Comparison of ENCODE assay signal across 32 cellular contexts in the genomic region with DNA sequence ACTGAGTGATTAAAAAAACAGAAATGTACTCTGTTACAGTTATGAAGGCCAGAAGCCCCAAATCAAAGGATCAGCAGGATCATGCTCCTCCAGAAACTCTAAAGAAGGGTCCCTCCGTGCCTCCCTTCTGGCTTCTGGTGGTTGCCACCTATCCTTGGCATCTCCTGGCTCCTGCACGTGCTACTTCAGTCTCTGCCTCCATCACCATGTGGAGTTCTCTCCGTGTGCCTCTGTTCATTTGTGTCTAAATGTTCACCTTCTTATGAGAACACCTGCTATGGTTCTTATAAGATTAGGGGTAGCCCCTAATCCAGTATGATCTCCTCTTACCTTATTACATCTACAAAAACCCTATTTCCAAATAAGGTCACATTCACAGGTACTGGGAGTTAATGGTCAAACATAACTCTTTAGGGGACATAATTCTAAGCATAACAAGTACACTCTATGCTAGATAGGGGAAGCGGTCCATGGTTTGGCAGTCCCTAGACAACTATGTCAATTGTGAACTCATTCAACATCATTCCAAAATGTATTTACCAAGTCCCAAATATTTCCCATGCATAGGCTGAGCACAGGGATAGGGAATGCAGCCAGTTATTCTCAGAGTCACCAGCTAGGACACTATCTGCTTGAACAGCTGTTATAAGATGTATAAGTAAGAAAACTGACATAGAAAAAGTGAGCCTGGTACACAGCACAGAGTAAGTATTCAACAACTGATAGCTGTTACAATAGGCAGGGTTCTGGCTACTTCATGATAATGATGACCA.
DNase-seq lines count a peak whose midpoint lies in the region; ATAC-seq and TF ChIP-seq lines count a peak whose summit lies in the region.
"Had no signal": no experiment of that assay in that cellular context is flagged by ENCODE, and none has a peak within 500 bp of the region (broad histone marks: within the 10 kb centered on the region; RNA-seq: fewer than 3 reads in every experiment).

No MANE protein-coding gene starts in this region.

- no peak for TF ChIP-seq CTCF in AG04450 (IDR thresholded peaks at IDR 0.05; ENCODE audit: low read depth, low read length)
- no peak for TF ChIP-seq CTCF in brain microvascular endothelial cell (IDR thresholded peaks at IDR 0.05; ENCODE audit: low read depth, low read length, missing control alignments)
- no peak for TF ChIP-seq CTCF in osteocyte (IDR thresholded peaks at IDR 0.05)
- no peak for TF ChIP-seq CTCF in natural killer cell (IDR thresholded peaks at IDR 0.05)
- TF ChIP-seq CTCF in BE2C (IDR thresholded peaks at IDR 0.05; ENCODE audit: low read depth, low read length), result no peak

- H3K27me3 ChIP-seq in AG04450 (ENCODE audit: control insufficient read depth, insufficient read depth, low read length) (no peaks in the 10 kb centered on the region), brain microvascular endothelial cell (replicated peaks) (no peaks in the 10 kb centered on the region), BE2C (no peaks in the 10 kb centered on the region)
- H3K27me3 ChIP-seq: BLaER1, cardiac muscle cell, neutrophil, upper lobe of right lung had no signal

- peak overlapping the region; percentile 99 for H3K27ac Mint-ChIP-seq in osteocyte (ENCODE audit: unreplicated experiment)
- H3K27ac Mint-ChIP-seq in natural killer cell, result no peak overlapping the region
- H3K27ac Mint-ChIP-seq: activated naive CD8-positive, alpha-beta T cell treated with anti-CD3 and anti-CD28 coated beads, Interleukin-2, amount 10 ng/mL, durations not matched to agents 7 days and 5 days; mesothelial cell of epicardium; stimulated activated naive B cell treated with anti-CD40 and anti-IgM and Interleukin-4, amounts not matched to agents 10 μg/mL and 1 μg/mL and 100 μg/mL, for 72 hours; T-helper 1 cell treated with Interleukin-12 subunit alpha and Interleukin-12 subunit beta and Interleukin-4 antibody, amounts not matched to agents 30 μg/mL and 1 μg/mL, for 36 hours had no signal

- CTCF ChIA-PET in AG04450 (lab: Charles Lee), result interaction anchor here (0.6 to 0.9 kb wide), 2 partner anchors 19 to 44 kb away, joined by 3 read pairs; no protein-coding TSS in a partner anchor

- H3K4me1 ChIP-seq in BE2C, result no peaks in the 10 kb centered on the region
- H3K4me1 ChIP-seq: BLaER1, upper lobe of right lung had no signal

- H3K4me3 ChIP-seq in AG04450 (ENCODE audit: low read depth, low read length) (no peak overlapping the region), brain microvascular endothelial cell (ENCODE audit: low read depth, low read length) (no peak overlapping the region), BE2C (ENCODE audit: low read depth, low read length) (no peak overlapping the region)
- H3K4me3 ChIP-seq: BLaER1, cardiac muscle cell, coronary artery, PC-9, SK-N-MC, upper lobe of right lung had no signal

- H3K27ac ChIP-seq in AG04450 (ENCODE audit: low read depth, low read length) (peak overlapping the region; percentile 96), brain microvascular endothelial cell (peak overlapping the region; percentile 98)
- H3K27ac ChIP-seq: BLaER1, cardiac muscle cell, coronary artery, neutrophil, SK-N-MC, upper lobe of right lung had no signal

- in situ Hi-C loops in brain microvascular endothelial cell (cut with HindIII; ENCODE audit: low pct_ligation_motif_present, low sequenced_read_pairs), result no loop called here

- H3K27me3 Mint-ChIP-seq in osteocyte (ENCODE audit: unreplicated experiment) (no peaks in the 10 kb centered on the region), natural killer cell (ENCODE audit: low read depth in 2 of 2) (no peaks in the 10 kb centered on the region)
- H3K27me3 Mint-ChIP-seq: activated naive CD8-positive, alpha-beta T cell treated with anti-CD3 and anti-CD28 coated beads, Interleukin-2, amount 10 ng/mL, durations not matched to agents 7 days and 5 days had no signal

- POLR2A ChIA-PET in AG04450 (lab: Yijun Ruan, JAX), result no interaction called here

- intact Hi-C loops in natural killer cell (cut with micrococcal nuclease), result no loop called here

- peak; percentile 5 for ATAC-seq in HG02759 (IDR thresholded peaks at IDR 0.05; ENCODE audit: unreplicated experiment)
- no peak for ATAC-seq in natural killer cell
- ATAC-seq: activated CD4-positive, CD25-positive, alpha-beta regulatory T cell treated with anti-CD3 and anti-CD28 coated beads, Interleukin-2, amount 50 U/mL, for 24 hours; upper lobe of right lung had no signal

- H3K36me3 Mint-ChIP-seq in osteocyte (ENCODE audit: unreplicated experiment), result no peaks in the 10 kb centered on the region
- H3K36me3 Mint-ChIP-seq in natural killer cell, result no peaks in the 10 kb centered on the region
- H3K36me3 Mint-ChIP-seq: activated naive CD8-positive, alpha-beta T cell treated with anti-CD3 and anti-CD28 coated beads, Interleukin-2, amount 10 ng/mL, durations not matched to agents 7 days and 5 days; mesothelial cell of epicardium; stimulated activated naive B cell treated with anti-CD40 and anti-IgM and Interleukin-4, amounts not matched to agents 10 μg/mL and 1 μg/mL and 100 μg/mL, for 72 hours had no signal

- H3K4me1 Mint-ChIP-seq in osteocyte (ENCODE audit: unreplicated experiment) (peaks cover 66% of the 10 kb centered on the region), natural killer cell (no peaks in the 10 kb centered on the region)
- H3K4me1 Mint-ChIP-seq: activated naive CD8-positive, alpha-beta T cell treated with anti-CD3 and anti-CD28 coated beads, Interleukin-2, amount 10 ng/mL, durations not matched to agents 7 days and 5 days had no signal

- H3K9me3 ChIP-seq in AG04450 (ENCODE audit: control insufficient read depth, insufficient read depth, low read length) (no peaks in the 10 kb centered on the region), BE2C (no peaks in the 10 kb centered on the region; the same call in 1 of the 2 replicates)
- H3K9me3 ChIP-seq: neutrophil, upper lobe of right lung had no signal

- H3K9me3 Mint-ChIP-seq in osteocyte (ENCODE audit: unreplicated experiment), result no peaks in the 10 kb centered on the region
- H3K9me3 Mint-ChIP-seq in natural killer cell, result peaks cover 0 to 5% of the 10 kb centered on the region in 2 donors
- H3K9me3 Mint-ChIP-seq: activated naive CD8-positive, alpha-beta T cell treated with anti-CD3 and anti-CD28 coated beads, Interleukin-2, amount 10 ng/mL, durations not matched to agents 7 days and 5 days had no signal

- H3K36me3 ChIP-seq in brain microvascular endothelial cell (replicated peaks) (no peaks in the 10 kb centered on the region), BE2C (no peaks in the 10 kb centered on the region)
- H3K36me3 ChIP-seq: BLaER1, cardiac muscle cell, neutrophil, upper lobe of right lung had no signal

- DNase-seq in AG04450 (ENCODE audit: low read depth, low spot score), result no peak
- DNase-seq in brain microvascular endothelial cell, result no peak
- DNase-seq in osteocyte (ENCODE audit: extremely low spot score, unreplicated experiment), result no peak
- no peak for DNase-seq in natural killer cell
- no peak for DNase-seq in BE2C
- DNase-seq in activated CD4-positive, alpha-beta T cell treated with anti-CD3 and anti-CD28 coated beads, Interleukin-2, amount 50 U/mL, for 48 hours, result no peak
- DNase-seq in Ammon's horn (ENCODE audit: low spot score), result no peak
- DNase-seq: activated CD4-positive, alpha-beta T cell treated with anti-CD3 and anti-CD28 coated beads, Interleukin-2, amount 50 U/mL, for 4 hours; activated gamma-delta T cell treated with Interleukin-2 at 50 U/mL for 16 hours; activated naive CD8-positive, alpha-beta T cell treated with anti-CD3 and anti-CD28 coated beads, Interleukin-2, amount 10 ng/mL, durations not matched to agents 7 days and 5 days; activated T-cell treated with anti-CD3 and anti-CD28 coated beads, Interleukin-2, amount 50 U/mL, for 48 hours; aorta; effector memory CD4-positive, alpha-beta T cell; erythroblast; foreskin melanocyte; kidney; NCI-H1105; NCI-H187 treated with DMSO at 0.1 percent for 48 hours; NCI-H2171; PC-9; stimulated activated naive B cell treated with anti-CD40 and anti-IgM and Interleukin-4, amounts not matched to agents 10 μg/mL and 1 μg/mL and 100 μg/mL, for 72 hours; substantia nigra; upper lobe of right lung had no signal

- no peak overlapping the region for H3K4me3 Mint-ChIP-seq in osteocyte (ENCODE audit: unreplicated experiment)
- no peak overlapping the region for H3K4me3 Mint-ChIP-seq in natural killer cell
- H3K4me3 Mint-ChIP-seq: activated naive CD8-positive, alpha-beta T cell treated with anti-CD3 and anti-CD28 coated beads, Interleukin-2, amount 10 ng/mL, durations not matched to agents 7 days and 5 days; mesothelial cell of epicardium; stimulated activated naive B cell treated with anti-CD40 and anti-IgM and Interleukin-4, amounts not matched to agents 10 μg/mL and 1 μg/mL and 100 μg/mL, for 72 hours; T-helper 1 cell treated with Interleukin-12 subunit alpha and Interleukin-12 subunit beta and Interleukin-4 antibody, amounts not matched to agents 30 μg/mL and 1 μg/mL, for 36 hours had no signal
